ENCODE assay signal across 8 cellular contexts in the genomic region with DNA sequence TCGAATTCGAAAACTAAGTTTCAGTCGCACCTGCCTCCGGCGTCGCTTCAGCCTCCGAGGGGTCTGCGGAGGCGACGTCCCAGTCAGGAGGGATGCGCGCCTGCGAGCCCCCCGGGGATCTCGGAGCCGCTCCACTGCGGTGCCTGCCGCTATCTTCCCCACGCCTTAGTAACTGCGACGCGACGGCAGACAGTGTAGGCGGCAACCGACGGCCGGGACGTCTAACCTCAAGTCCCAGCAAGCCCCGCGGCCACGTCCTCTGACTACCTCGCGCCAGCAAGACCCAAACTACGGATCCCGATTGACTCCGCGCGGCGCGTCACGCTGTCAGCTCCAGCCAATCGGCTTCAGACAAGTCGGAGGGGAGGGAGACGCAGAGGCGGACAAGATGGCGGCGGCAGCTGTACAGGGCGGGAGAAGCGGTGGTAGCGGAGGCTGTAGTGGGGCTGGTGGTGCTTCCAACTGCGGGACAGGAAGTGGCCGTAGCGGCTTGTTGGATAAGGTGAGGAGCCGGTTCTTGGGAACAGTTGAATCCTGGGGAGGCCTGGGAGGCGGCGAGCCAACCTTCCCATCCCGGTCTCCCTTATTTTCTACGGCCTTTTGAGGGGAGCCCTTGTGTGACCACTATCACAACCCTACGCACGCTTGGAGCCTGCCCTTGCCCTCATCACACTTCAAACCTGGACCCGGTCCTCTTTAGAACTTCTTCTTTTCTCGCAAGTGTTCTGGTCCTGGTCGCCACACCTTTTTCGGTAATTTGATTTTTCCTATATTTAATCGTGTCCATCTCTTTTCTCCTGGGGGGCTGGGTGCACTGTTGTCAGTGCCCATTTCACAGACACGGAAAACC. TPM values are rescaled to one million over a fixed set of nuclear protein-coding genes. Genes with fewer than 3 reads are reported as not detected.
DNase-seq lines count a peak whose midpoint lies in the region; TF ChIP-seq lines count a peak whose summit lies in the region.

SPCS2 (plus strand) TSS at position 369 of the 850 bp plus-strand sequence; CDS start at position 389, 20 bp downstream.
XRRA1 (minus strand) TSS at position 194 of the 850 bp plus-strand sequence. CDS start 8,213 bp downstream, outside the sequence.

- H3K27ac ChIP-seq in H9 (ENCODE audit: insufficient read length, low read depth, low read length) = peak within 1 kb of the TSS; percentile 12
- H3K27ac ChIP-seq in neural cell (ENCODE audit: low read length) = peak within 1 kb of the TSS; percentile 73
- peak within 1 kb of the TSS; percentile 71 to 91 (median 86) for H3K27ac ChIP-seq in stomach

- H3K4me3 Mint-ChIP-seq in H9 = peak within 1 kb of the TSS; percentile 96 to 98

- H3K9me3 ChIP-seq in H9 (ENCODE audit: control insufficient read depth, low read depth, low read length) (no peaks in the 10 kb centered on the region), MG63 (no peaks in the 10 kb centered on the region), neural cell (ENCODE audit: low read length) (no peaks in the 10 kb centered on the region), stomach (no peaks in the 10 kb centered on the region)

- H3K4me3 ChIP-seq in MG63 (peak within 1 kb of the TSS; percentile 92), fibroblast of villous mesenchyme (ENCODE audit: low read depth, low read length) (peak within 1 kb of the TSS; percentile 100), neural cell (ENCODE audit: low read length) (peak within 1 kb of the TSS; percentile 84), stomach (peak within 1 kb of the TSS; percentile 71 to 91 (median 86))

- DNase-seq in ELR (ENCODE audit: low read depth) (peak; percentile 99), H9 (peak; percentile 99), MG63 (peak; percentile 99), SHP77 treated with DMSO at 0.1 percent for 48 hours (lab: John Stamatoyannopoulos, UW) (peak; percentile 99), activated gamma-delta T cell treated with Interleukin-2 at 50 U/mL for 16 hours (peak; percentile 96), fibroblast of villous mesenchyme (ENCODE audit: low read depth) (peak; percentile 99), stomach (peak; percentile 99)

- H2BK120ac ChIP-seq in H9 (ENCODE audit: low read depth, low read length, poor library complexity, severe bottlenecking) = no peak within 1 kb of the TSS

- H3K23ac ChIP-seq in H9 (ENCODE audit: insufficient read length, low read depth, low read length) = no peak within 1 kb of the TSS

- TF ChIP-seq RAD21 in neural cell (conservative IDR thresholded peaks at IDR 0.05) = no peak

- peaks cover 21% of the 10 kb centered on the region for H3K79me2 ChIP-seq in H9 (ENCODE audit: insufficient read depth, low read length)
- H3K79me2 ChIP-seq in neural cell (replicated peaks; ENCODE audit: insufficient read depth, low read length) = peaks cover 32% of the 10 kb centered on the region

- H3K27me3 ChIP-seq in H9 (ENCODE audit: insufficient read depth, low read length) = no peaks in the 10 kb centered on the region
- H3K27me3 ChIP-seq in MG63 = no peaks in the 10 kb centered on the region
- no peaks in the 10 kb centered on the region for H3K27me3 ChIP-seq in neural cell (ENCODE audit: insufficient read depth, low read depth, low read length)
- no peaks in the 10 kb centered on the region for H3K27me3 ChIP-seq in stomach

- H2BK5ac ChIP-seq in H9 (ENCODE audit: insufficient read length, low read length) = no peak within 1 kb of the TSS

- H3K23me2 ChIP-seq in H9 (ENCODE audit: insufficient read length, low read depth, low read length, poor library complexity, severe bottlenecking) = peaks cover 5% of the 10 kb centered on the region

- no peak within 1 kb of the TSS for H4K91ac ChIP-seq in H9 (ENCODE audit: insufficient read length, low read depth, low read length)

- no peak within 1 kb of the TSS for H3K18ac ChIP-seq in H9 (ENCODE audit: insufficient read length, low read depth, low read length)

- peak within 1 kb of the TSS; percentile 95 for H3K14ac ChIP-seq in H9 (ENCODE audit: insufficient read depth, low read length)

- peaks cover 0 to 13% (median 6%) of the 10 kb centered on the region in 3 experiments; a peak in 5 of 7 replicates for H3K36me3 Mint-ChIP-seq in H9 (ENCODE audit: insufficient read depth in 1 of 3, low read depth in 3 of 3)

- peaks cover 8% of the 10 kb centered on the region for H3K79me1 ChIP-seq in H9 (ENCODE audit: insufficient read depth, low read depth, low read length, poor library complexity, severe bottlenecking)

- no peaks in the 10 kb centered on the region; a peak in 1 of 5 replicates for H3K9me3 Mint-ChIP-seq in H9

- TF ChIP-seq POLR2A in stomach (IDR thresholded peaks at IDR 0.05) = no peak

- peak; percentile 60 for TF ChIP-seq EP300 in neural cell (conservative IDR thresholded peaks at IDR 0.05; ENCODE audit: poor library complexity, severe bottlenecking)
- no peak for TF ChIP-seq EP300 in stomach (IDR thresholded peaks at IDR 0.05)

- no peak within 1 kb of the TSS for H3T11ph ChIP-seq in H9 (ENCODE audit: low read length)

- intact Hi-C loops in stomach (cut with DNase I; ENCODE audit: low total_unique reads) = no loop called here

- no peaks in the 10 kb centered on the region for H3K9me2 ChIP-seq in neural cell (ENCODE audit: insufficient read depth, low read length)

- no peak for TF ChIP-seq CTCF in H9 (conservative IDR thresholded peaks at IDR 0.05)
- no peak for TF ChIP-seq CTCF in fibroblast of villous mesenchyme (IDR thresholded peaks at IDR 0.05; ENCODE audit: insufficient read depth, low read depth, low read length)
- no peak for TF ChIP-seq CTCF in neural cell (IDR thresholded peaks at IDR 0.05; ENCODE audit: poor library complexity, severe bottlenecking)
- no peak for TF ChIP-seq CTCF in stomach (IDR thresholded peaks at IDR 0.05)

- peaks cover 33% of the 10 kb centered on the region for H3K36me3 ChIP-seq in MG63
- no peaks in the 10 kb centered on the region for H3K36me3 ChIP-seq in neural cell (ENCODE audit: insufficient read depth, low read length)
- H3K36me3 ChIP-seq in stomach = peaks cover 0 to 16% (median 11%) of the 10 kb centered on the region in 4 donors

- H3K4ac ChIP-seq in H9 (ENCODE audit: low read depth, low read length) = no peak within 1 kb of the TSS

- no peaks in the 10 kb centered on the region for H3K27me3 Mint-ChIP-seq in H9 (ENCODE audit: low read depth)

- H3K56ac ChIP-seq in H9 (ENCODE audit: insufficient read length, low read depth, low read length) = no peak within 1 kb of the TSS

- H2AFZ ChIP-seq in H9 (ENCODE audit: low read length) (peak within 1 kb of the TSS; percentile 9), neural cell (ENCODE audit: low read depth, low read length) (peak within 1 kb of the TSS; percentile 79)

- H2BK20ac ChIP-seq in H9 (ENCODE audit: low read depth, low read length, poor library complexity, severe bottlenecking) = no peak within 1 kb of the TSS

- no peaks in the 10 kb centered on the region for H4K20me1 ChIP-seq in H9 (ENCODE audit: control insufficient read depth, insufficient read depth, insufficient read length)
- H4K20me1 ChIP-seq in neural cell (ENCODE audit: insufficient read depth) = no peaks in the 10 kb centered on the region

- peak within 1 kb of the TSS; percentile 27 for H4K5ac ChIP-seq in H9 (ENCODE audit: insufficient read length, low read depth, low read length)

- no peak within 1 kb of the TSS for H2AK5ac ChIP-seq in H9 (ENCODE audit: insufficient read length, low read length)

- H3K9ac ChIP-seq in H9 (ENCODE audit: extremely low read depth, insufficient read length, low read length) (peak within 1 kb of the TSS; percentile 89), neural cell (ENCODE audit: low read length) (peak within 1 kb of the TSS; percentile 85)

- H3K4me2 ChIP-seq in H9 (ENCODE audit: insufficient read depth, insufficient read length, low read length) (peak within 1 kb of the TSS; percentile 94), neural cell (ENCODE audit: low read length) (peak within 1 kb of the TSS; percentile 84)

- H3K4me1 Mint-ChIP-seq in H9 = peaks cover 15 to 16% of the 10 kb centered on the region in 2 experiments

- H3K4me1 ChIP-seq in H9 (ENCODE audit: insufficient read depth, low read length) (no peaks in the 10 kb centered on the region), stomach (peaks cover 27 to 79% (median 52%) of the 10 kb centered on the region in 4 donors)

- H3K27ac Mint-ChIP-seq in H9 = peak within 1 kb of the TSS; percentile 97 to 99 (median 97)

- H2BK15ac ChIP-seq in H9 (ENCODE audit: low read depth, low read length) = no peak within 1 kb of the TSS

- no CpG with 5 or more reads among the region's 66 CpGs for WGBS in H9 (ENCODE audit: extremely low coverage, insufficient read length, low lambda C conversion rate)
- WGBS in stomach, 5 donors = 0 to 1% (median 0%) methylated on average over 36 to 66 of the region's 66 CpGs

- H4K8ac ChIP-seq in H9 (replicated peaks; ENCODE audit: insufficient read length, low read depth, low read length) = no peak within 1 kb of the TSS

- no peaks in the 10 kb centered on the region for H3F3A ChIP-seq in neural cell (ENCODE audit: insufficient read depth, low read length, poor library complexity, severe bottlenecking)

- H2BK12ac ChIP-seq in H9 (ENCODE audit: insufficient read length, low read depth, low read length) = no peak within 1 kb of the TSS

TF ChIP-seq in neural cell, 6 proteins besides CTCF, POLR2A, EP300 and RAD21 (continues in another document):
- TF ChIP-seq POLR2AphosphoS5 (IDR thresholded peaks at IDR 0.05) (peak; percentile 97), SMC3 (conservative IDR thresholded peaks at IDR 0.05; ENCODE audit: poor library complexity) (peak; percentile 35)

RNA-seq across cellular contexts. Expression of gene SPCS2, which starts in this region (rescaled TPM):
- 138 and 144 TPM in 2 replicates for total RNA-seq in H9 (2021)
- total RNA-seq in MG63 (2014; rRNA removed; shearing (Covaris generic); ENCODE audit: low replicate concordance) = 15.6 and 17.1 TPM in 2 replicates
- total RNA-seq in fibroblast of villous mesenchyme = 14.7 and 20.3 TPM in 2 replicates
- 84.7 and 99.4 TPM in 2 replicates for polyA plus RNA-seq in neural cell
- polyA minus RNA-seq in neural cell = 69.6 and 201 TPM in 2 replicates
- 100 to 1,000 TPM in 1 of 5 donors, 10 to 100 TPM in 2, 1 to 10 TPM in 2; 5.4 to 191 (median 25.8) TPM for total RNA-seq in stomach
- polyA plus RNA-seq in stomach = 100 to 1,000 TPM in 1 of 3 donors, 10 to 100 TPM in 2; 56.5 to 111 (median 70.6) TPM

RNA-seq across cellular contexts. Expression of gene XRRA1, which starts in this region (rescaled TPM):
- total RNA-seq in H9 (2021) (4.2 and 4.5 TPM in 2 replicates), fibroblast of villous mesenchyme (7.8 and 9.7 TPM in 2 replicates), stomach (10 to 100 TPM in 3 of 5 donors, 1 to 10 TPM in 2; 5.8 to 57.7 (median 16.5) TPM)
- total RNA-seq in MG63 (2014; rRNA removed; shearing (Covaris generic); ENCODE audit: low replicate concordance) = 1.1 and 64.7 TPM in 2 replicates
- polyA plus RNA-seq in neural cell (2.7 and 10.3 TPM in 2 replicates), stomach (1 to 10 TPM; 2.1 to 3.4 (median 2.5) TPM)
- 11.4 and 16.7 TPM in 2 replicates for polyA minus RNA-seq in neural cell

Comparison
In these comparisons a context has a peak if more than half of its experiments do, and no peak if none do; other contexts are left out.
1. Peak in every context shown above with its lines: DNase-seq, H3K4me3 ChIP-seq and H3K27ac ChIP-seq.
2. H3K27ac ChIP-seq: peak in every context shown above with its lines; median percentile 86 in stomach; 73 in neural cell; 12 in H9.